1 cellular context compared by ENCODE assay signal in genomic region chr9:94846739-94847138, GRCh38.
TF ChIP-seq lines count a peak whose summit lies in the region.

No MANE protein-coding gene starts in this region.

TF ChIP-seq in GM12878, 131 proteins besides CTCF, POLR2A, EP300 and RAD21:
- no peak for TF ChIP-seq ZBTB11 (CRISPR knock-in tag; IDR thresholded peaks at IDR 0.05)
- no peak for TF ChIP-seq EED (IDR thresholded peaks at IDR 0.05; ENCODE audit: low read depth)
- no peak for TF ChIP-seq USF2 (IDR thresholded peaks at IDR 0.05; ENCODE audit: borderline replicate concordance, low read depth, low read length)
- TF ChIP-seq ZNF24 (IDR thresholded peaks at IDR 0.05) = peak; percentile 58; the same call in 1 of the 2 replicates
TF ChIP-seq in GM12878: peak in this region for 1.
